In the genomic region with DNA sequence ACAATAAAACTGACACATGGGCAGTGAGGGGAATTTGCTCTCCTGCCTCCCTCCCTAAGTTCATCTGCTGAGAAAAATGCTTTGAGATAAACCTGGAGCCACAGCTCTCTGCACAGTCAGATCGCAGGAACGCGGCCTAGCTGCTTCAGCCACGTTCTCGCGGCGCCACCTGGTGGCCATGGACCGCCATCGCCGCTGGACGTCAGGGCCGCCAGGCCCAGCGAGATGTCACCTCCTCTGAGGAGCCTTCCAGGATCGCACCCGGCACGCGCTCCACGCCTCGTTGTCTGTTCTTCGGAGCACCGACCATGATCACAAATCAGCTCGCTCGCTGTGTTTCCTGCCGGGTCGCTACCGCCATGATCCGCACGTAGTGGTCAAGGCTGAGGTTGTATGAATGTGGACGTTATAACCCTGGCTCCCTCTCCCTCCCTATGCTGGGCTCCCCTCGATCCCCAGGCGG, we compare ENCODE assay signal across 9 cellular contexts. TPM values are rescaled to one million over a fixed set of nuclear protein-coding genes. Genes with fewer than 3 reads are reported as not detected.
DNase-seq lines count a peak whose midpoint lies in the region; ATAC-seq and TF ChIP-seq lines count a peak whose summit lies in the region.
"Had no signal": no experiment of that assay in that cellular context is flagged by ENCODE, and none has a peak within 500 bp of the region (broad histone marks: within the 10 kb centered on the region; RNA-seq: fewer than 3 reads in every experiment).

No MANE protein-coding gene starts in this region.

- TF ChIP-seq CTCF in fibroblast of pulmonary artery (IDR thresholded peaks at IDR 0.05; ENCODE audit: low read length, missing control alignments) (peak; percentile 44), omental fat pad (IDR thresholded peaks at IDR 0.05) (peak in 1 of 3 donors; percentile 38), vagina (IDR thresholded peaks at IDR 0.05) (peak; percentile 55 to 85 (median 74))

- ATAC-seq in omental fat pad (ENCODE audit: low FRiP score) (peak; percentile 65), GM19452 (IDR thresholded peaks at IDR 0.05; ENCODE audit: unreplicated experiment) (no peak)

- no peak overlapping the region for H3K27ac ChIP-seq in vagina

- H3K9me3 ChIP-seq in vagina, result no peaks in the 10 kb centered on the region

- H3K4me3 ChIP-seq in fibroblast of pulmonary artery (replicated peaks; ENCODE audit: low read depth, low read length) (no peak overlapping the region), vagina (no peak overlapping the region)

- no peaks in the 10 kb centered on the region for H3K36me3 ChIP-seq in vagina

- peaks cover 6% of the 10 kb centered on the region for H3K4me1 ChIP-seq in vagina

- H3K27me3 ChIP-seq in vagina, result no peaks in the 10 kb centered on the region

- DNase-seq in GM04503 (ENCODE audit: low read depth), result peak; percentile 4
- DNase-seq in NCI-H748 (lab: John Stamatoyannopoulos, UW; ENCODE audit: unreplicated experiment), result peak; percentile 68
- peak; percentile 76 to 79 for DNase-seq in activated T-cell treated with anti-CD3 and anti-CD28 coated beads, Interleukin-2, amount 50 U/mL, for 48 hours
- DNase-seq in fibroblast of pulmonary artery (ENCODE audit: low read depth), result peak; percentile 30
- DNase-seq in omental fat pad (ENCODE audit: low spot score), result peak; percentile 60
- no peak for DNase-seq in vagina (ENCODE audit: extremely low spot score in 2 of 2)
- DNase-seq in NCI-H187 treated with DMSO at 0.1 percent for 48 hours (lab: John Stamatoyannopoulos, UW), result no peak

- intact Hi-C loops in vagina (cut with DNase I), result no loop called here

- no peak for TF ChIP-seq POLR2A in vagina (IDR thresholded peaks at IDR 0.05)

RNA-seq across cellular contexts. Expression of a gene that starts 20.6 kb away (rescaled TPM):
- under 1 TPM in 1 of 4 donors, not detected in 3; 0.24 TPM for total RNA-seq in omental fat pad
- total RNA-seq in vagina, result not detected
- total RNA-seq: activated CD8-positive, alpha-beta memory T cell treated with anti-CD3 and anti-CD28 coated beads for 36 hours had no signal

RNA-seq across cellular contexts. Expression of a gene that starts 45.8 kb away (rescaled TPM):
- total RNA-seq in omental fat pad (not detected), vagina (not detected)
- total RNA-seq: activated CD8-positive, alpha-beta memory T cell treated with anti-CD3 and anti-CD28 coated beads for 36 hours had no signal

Comparison
In these comparisons a context has a peak if more than half of its experiments do, and no peak if none do; other contexts are left out.
1. DNase-seq: peak in GM04503 (single experiment), NCI-H748 (single experiment), activated T-cell treated with anti-CD3 and anti-CD28 coated beads, Interleukin-2, amount 50 U/mL, for 48 hours (2 of 2), fibroblast of pulmonary artery (single experiment) and omental fat pad (single experiment); none in vagina (0 of 2) and NCI-H187 treated with DMSO at 0.1 percent for 48 hours (single experiment).